In genomic region chr5:133245191-133246052, GRCh38 we compare ENCODE assay signal across 9 cellular contexts.
DNase-seq lines count a peak whose midpoint lies in the region; ATAC-seq and TF ChIP-seq lines count a peak whose summit lies in the region.
"Had no signal": no experiment of that assay in that cellular context is flagged by ENCODE, and none has a peak within 500 bp of the region (broad histone marks: within the 10 kb centered on the region; RNA-seq: fewer than 3 reads in every experiment).

No MANE protein-coding gene starts in this region.

- H3K27me3 ChIP-seq in HUES48 (ENCODE audit: control insufficient read depth, insufficient read depth, low read length) = no peaks in the 10 kb centered on the region
- no peaks in the 10 kb centered on the region for H3K27me3 ChIP-seq in effector memory CD4-positive, alpha-beta T cell (replicated peaks; ENCODE audit: control insufficient read depth, insufficient read depth, low read length, poor library complexity, severe bottlenecking)

- H3K9ac ChIP-seq in HUES48 (ENCODE audit: low read depth, low read length) = no peak overlapping the region

- no peak overlapping the region for H3K27ac Mint-ChIP-seq in activated T-helper 1 cell treated with anti-CD3 and anti-CD28 coated beads, Interleukin-12 subunit alpha, Interleukin-12 subunit beta, Interleukin-2, Interleukin-4 antibody, amounts not matched to agents 30 ng/mL and 10 ng/mL and 1 ng/mL, durations not matched to agents 14 hours and 24 hours and 36 hours

- H3K4me1 Mint-ChIP-seq in activated T-helper 1 cell treated with anti-CD3 and anti-CD28 coated beads, Interleukin-12 subunit alpha, Interleukin-12 subunit beta, Interleukin-2, Interleukin-4 antibody, amounts not matched to agents 30 ng/mL and 10 ng/mL and 1 ng/mL, durations not matched to agents 14 hours and 24 hours and 36 hours (ENCODE audit: low read depth) = peaks cover 21% of the 10 kb centered on the region

- H3K4me3 Mint-ChIP-seq in activated T-helper 1 cell treated with anti-CD3 and anti-CD28 coated beads, Interleukin-12 subunit alpha, Interleukin-12 subunit beta, Interleukin-2, Interleukin-4 antibody, amounts not matched to agents 30 ng/mL and 10 ng/mL and 1 ng/mL, durations not matched to agents 14 hours and 24 hours and 36 hours = no peak overlapping the region
- H3K4me3 Mint-ChIP-seq: memory B cell had no signal

- no peaks in the 10 kb centered on the region for H3K9me3 Mint-ChIP-seq in activated T-helper 1 cell treated with anti-CD3 and anti-CD28 coated beads, Interleukin-12 subunit alpha, Interleukin-12 subunit beta, Interleukin-2, Interleukin-4 antibody, amounts not matched to agents 30 ng/mL and 10 ng/mL and 1 ng/mL, durations not matched to agents 14 hours and 24 hours and 36 hours
- H3K9me3 Mint-ChIP-seq: memory B cell had no signal

- H3K36me3 ChIP-seq in HUES48 (ENCODE audit: control insufficient read depth, insufficient read depth, low read length) (no peaks in the 10 kb centered on the region), mucosa of descending colon (ENCODE audit: low read depth) (no peaks in the 10 kb centered on the region)
- no peaks in the 10 kb centered on the region for H3K36me3 ChIP-seq in effector memory CD4-positive, alpha-beta T cell (ENCODE audit: control insufficient read depth, insufficient read depth, low read length)

- intact Hi-C loops in activated T-helper 1 cell treated with anti-CD3 and anti-CD28 coated beads, Interleukin-12 subunit alpha, Interleukin-12 subunit beta, Interleukin-2, Interleukin-4 antibody, amounts not matched to agents 30 ng/mL and 10 ng/mL and 1 ng/mL, durations not matched to agents 14 hours and 24 hours and 36 hours (cut with micrococcal nuclease) = loop anchor here (5.0 to 10.0 kb wide), 2 partner anchors 99 to 133 kb away; no protein-coding TSS in a partner anchor
- intact Hi-C loops in mucosa of descending colon (cut with DNase I, micrococcal nuclease) = no loop called here

- no peaks in the 10 kb centered on the region for H3K36me3 Mint-ChIP-seq in activated T-helper 1 cell treated with anti-CD3 and anti-CD28 coated beads, Interleukin-12 subunit alpha, Interleukin-12 subunit beta, Interleukin-2, Interleukin-4 antibody, amounts not matched to agents 30 ng/mL and 10 ng/mL and 1 ng/mL, durations not matched to agents 14 hours and 24 hours and 36 hours (ENCODE audit: low read depth)
- H3K36me3 Mint-ChIP-seq: memory B cell had no signal

- ATAC-seq in mucosa of descending colon = peak; percentile 21
- no peak for ATAC-seq in GM18520 (IDR thresholded peaks at IDR 0.05; ENCODE audit: unreplicated experiment)

- H3K9me3 ChIP-seq in HUES48 (ENCODE audit: control insufficient read depth, insufficient read depth, low read length) (no peaks in the 10 kb centered on the region), mucosa of descending colon (no peaks in the 10 kb centered on the region)
- H3K9me3 ChIP-seq in effector memory CD4-positive, alpha-beta T cell (ENCODE audit: control insufficient read depth, low read length) = no peaks in the 10 kb centered on the region

- TF ChIP-seq CTCF in mucosa of descending colon (IDR thresholded peaks at IDR 0.05) = no peak

- no peak overlapping the region for H3K4me3 ChIP-seq in HUES48 (ENCODE audit: low read depth, low read length)
- no peak overlapping the region for H3K4me3 ChIP-seq in mucosa of descending colon
- H3K4me3 ChIP-seq in effector memory CD4-positive, alpha-beta T cell (ENCODE audit: insufficient read depth, low read depth, low read length, poor library complexity, severe bottlenecking) = no peak overlapping the region

- H3K4me1 ChIP-seq in HUES48 (ENCODE audit: control insufficient read depth, insufficient read depth, low read length) (peaks cover 10% of the 10 kb centered on the region; the same call in 1 of the 2 replicates), mucosa of descending colon (ENCODE audit: low read depth) (no peaks in the 10 kb centered on the region)
- H3K4me1 ChIP-seq in effector memory CD4-positive, alpha-beta T cell (ENCODE audit: control insufficient read depth, insufficient read depth, low read length, poor library complexity, severe bottlenecking) = no peaks in the 10 kb centered on the region

- H3K27ac ChIP-seq in HUES48 (ENCODE audit: low read depth, low read length) = peak overlapping the region; percentile 55
- H3K27ac ChIP-seq in effector memory CD4-positive, alpha-beta T cell (ENCODE audit: insufficient read depth, low read length, poor library complexity, severe bottlenecking) = no peak overlapping the region

- DNase-seq in EL (peak; percentile 86), mucosa of descending colon (no peak), CD1c-positive myeloid dendritic cell (ENCODE audit: extremely low spot score) (no peak), middle frontal gyrus (ENCODE audit: extremely low spot score, low spot score) (no peak)
- DNase-seq in activated T-helper 1 cell treated with anti-CD3 and anti-CD28 coated beads, Interleukin-12 subunit alpha, Interleukin-12 subunit beta, Interleukin-2, Interleukin-4 antibody, amounts not matched to agents 30 ng/mL and 10 ng/mL and 1 ng/mL, durations not matched to agents 14 hours and 24 hours and 36 hours (ENCODE audit: low spot score) = peak; percentile 9
- no peak for DNase-seq in effector memory CD4-positive, alpha-beta T cell

- no peaks in the 10 kb centered on the region for H3K27me3 Mint-ChIP-seq in activated T-helper 1 cell treated with anti-CD3 and anti-CD28 coated beads, Interleukin-12 subunit alpha, Interleukin-12 subunit beta, Interleukin-2, Interleukin-4 antibody, amounts not matched to agents 30 ng/mL and 10 ng/mL and 1 ng/mL, durations not matched to agents 14 hours and 24 hours and 36 hours (ENCODE audit: insufficient read depth)
- H3K27me3 Mint-ChIP-seq: memory B cell had no signal

Comparison
In these comparisons a context has a peak if more than half of its experiments do, and no peak if none do; other contexts are left out.
1. DNase-seq: peak in EL (single experiment) and activated T-helper 1 cell treated with anti-CD3 and anti-CD28 coated beads, Interleukin-12 subunit alpha, Interleukin-12 subunit beta, Interleukin-2, Interleukin-4 antibody, amounts not matched to agents 30 ng/mL and 10 ng/mL and 1 ng/mL, durations not matched to agents 14 hours and 24 hours and 36 hours (single experiment); none in mucosa of descending colon (0 of 3), CD1c-positive myeloid dendritic cell (single experiment), middle frontal gyrus (single experiment) and effector memory CD4-positive, alpha-beta T cell (0 of 3).